Comparison of ENCODE assay signal across 5 cellular contexts in the genomic region with DNA sequence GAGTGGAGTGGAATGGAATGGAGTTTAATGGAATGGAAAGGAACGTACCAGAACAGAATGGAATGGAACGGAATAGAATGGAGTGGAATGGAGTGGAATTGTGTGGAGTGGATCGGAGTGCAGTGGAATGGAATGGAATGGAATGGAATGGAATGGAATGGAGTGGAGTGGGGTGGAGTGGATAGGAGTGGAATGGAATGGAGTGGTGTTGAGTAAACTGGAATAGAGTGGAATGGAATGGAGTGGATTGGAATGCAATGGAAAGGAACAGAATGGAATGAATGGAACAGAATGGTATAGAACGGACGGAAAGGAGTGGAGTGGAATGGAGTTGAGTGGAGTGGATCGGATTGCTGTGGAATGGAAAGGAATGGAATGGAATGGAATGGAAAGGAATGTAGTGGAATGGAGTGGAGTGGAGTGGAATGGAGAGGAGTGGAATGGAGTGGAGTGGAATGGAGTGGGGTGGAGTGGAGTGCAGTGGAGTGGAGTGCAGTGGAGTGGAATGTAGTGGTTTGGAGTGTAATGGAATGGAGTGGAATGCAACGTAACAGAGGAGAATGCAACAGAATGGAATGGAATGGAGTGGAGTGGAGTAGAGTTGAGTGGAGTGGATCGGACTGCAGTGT.
A peak's percentile ranks its signal among the peaks of the same experiment; 100 is the strongest.
DNase-seq lines count a peak whose midpoint lies in the region; ATAC-seq and TF ChIP-seq lines count a peak whose summit lies in the region.
"Not testable (repeated sequence)": the region's sequence is repeated elsewhere in the genome, so short reads cannot be mapped to it uniquely, and the experiment has no call there.

No MANE protein-coding gene starts in this region.

- not testable (repeated sequence) for H3K27ac Mint-ChIP-seq in naive thymus-derived CD4-positive, alpha-beta T cell

- not testable (repeated sequence) for TF ChIP-seq EP300 in gastroesophageal sphincter (IDR thresholded peaks at IDR 0.05); upper lobe of left lung (IDR thresholded peaks at IDR 0.05)

- not testable (repeated sequence) for H3K9me1 ChIP-seq in IMR-90 (ENCODE audit: insufficient read depth, low read length)

- CTCF ChIA-PET in IMR-90 (lab: Yijun Ruan, JAX); naive thymus-derived CD4-positive, alpha-beta T cell (lab: Charles Lee): not testable (repeated sequence)

- TF ChIP-seq POLR2A in IMR-90 (IDR thresholded peaks at IDR 0.05; ENCODE audit: low read depth, low read length); gastroesophageal sphincter (IDR thresholded peaks at IDR 0.05); upper lobe of left lung (IDR thresholded peaks at IDR 0.05): not testable (repeated sequence)

- H3K23ac ChIP-seq in IMR-90 (ENCODE audit: low read depth, low read length): not testable (repeated sequence)

- H3K4me1 ChIP-seq in IMR-90 (ENCODE audit: control insufficient read depth, insufficient read depth, low read length); gastroesophageal sphincter; left lung; naive thymus-derived CD4-positive, alpha-beta T cell (ENCODE audit: control insufficient read depth in 2 of 2, insufficient read depth in 2 of 2, low read length in 2 of 2); upper lobe of left lung: not testable (repeated sequence)

- not testable (repeated sequence) for H3K14ac ChIP-seq in IMR-90 (replicated peaks; ENCODE audit: low read depth, low read length)

- not testable (repeated sequence) for H3K4ac ChIP-seq in IMR-90 (ENCODE audit: low read depth, low read length)

- peaks cover 0 to 18% (median 7%) of the 10 kb centered on the region in 11 donors for H3K9me3 Mint-ChIP-seq in naive thymus-derived CD4-positive, alpha-beta T cell

- ATAC-seq in IMR-90 (ENCODE audit: low read depth): not testable (repeated sequence)
- ATAC-seq in gastroesophageal sphincter: peak; percentile 43
- peak; percentile 17 for ATAC-seq in left lung
- ATAC-seq in naive thymus-derived CD4-positive, alpha-beta T cell: peak; percentile 47
- peak; percentile 71 to 92 for ATAC-seq in upper lobe of left lung (ENCODE audit: low FRiP score in 2 of 2)

- DNase-seq in IMR-90; left lung; naive thymus-derived CD4-positive, alpha-beta T cell; upper lobe of left lung: not testable (repeated sequence)

- H3K36me3 ChIP-seq in IMR-90 (ENCODE audit: control insufficient read depth, insufficient read depth, low read length); gastroesophageal sphincter; left lung; naive thymus-derived CD4-positive, alpha-beta T cell (ENCODE audit: control insufficient read depth in 2 of 3, insufficient read depth in 3 of 3, low read length in 3 of 3); upper lobe of left lung: not testable (repeated sequence)

- H3K79me1 ChIP-seq in IMR-90 (ENCODE audit: low read depth in 1 of 2, low read length in 2 of 2): not testable (repeated sequence)

- H4K8ac ChIP-seq in IMR-90 (ENCODE audit: low read depth in 2 of 2, low read length in 2 of 2): not testable (repeated sequence)

- POLR2A ChIA-PET in IMR-90 (lab: Charles Lee; ENCODE audit: unreplicated experiment); naive thymus-derived CD4-positive, alpha-beta T cell (lab: Charles Lee): not testable (repeated sequence)

- not testable (repeated sequence) for H2BK120ac ChIP-seq in IMR-90 (ENCODE audit: low read depth, low read length)

- H3K9me3 ChIP-seq in IMR-90 (ENCODE audit: control insufficient read depth, insufficient read depth, low read length); gastroesophageal sphincter; left lung; naive thymus-derived CD4-positive, alpha-beta T cell (ENCODE audit: control insufficient read depth in 2 of 3, low read length in 3 of 3); upper lobe of left lung: not testable (repeated sequence)

- not testable (repeated sequence) for BruUV-seq in IMR-90 (replicated peaks; lab: Mats Ljungman, UMichigan)

- H2AFZ ChIP-seq in IMR-90 (replicated peaks; ENCODE audit: low read length, poor library complexity): not testable (repeated sequence)

- H3K27ac ChIP-seq in IMR-90 (ENCODE audit: insufficient read depth, low read length); gastroesophageal sphincter; left lung; naive thymus-derived CD4-positive, alpha-beta T cell (ENCODE audit: low read depth, low read length); upper lobe of left lung: not testable (repeated sequence)

- not testable (repeated sequence) for H2BK15ac ChIP-seq in IMR-90 (ENCODE audit: low read depth, low read length)

- not testable (repeated sequence) for H3K4me1 Mint-ChIP-seq in naive thymus-derived CD4-positive, alpha-beta T cell

- not testable (repeated sequence) for H3K36me3 Mint-ChIP-seq in naive thymus-derived CD4-positive, alpha-beta T cell

- intact Hi-C loops in IMR-90 (cut with micrococcal nuclease); left lung (cut with DNase I); naive thymus-derived CD4-positive, alpha-beta T cell (cut with micrococcal nuclease): not testable (repeated sequence)

- H3K4me3 Mint-ChIP-seq in naive thymus-derived CD4-positive, alpha-beta T cell: not testable (repeated sequence)

- H4K91ac ChIP-seq in IMR-90 (ENCODE audit: insufficient read depth, low read depth, low read length): not testable (repeated sequence)

- not testable (repeated sequence) for H3K27me3 Mint-ChIP-seq in naive thymus-derived CD4-positive, alpha-beta T cell

- dilution Hi-C loops in IMR-90 (cut with HindIII; ENCODE audit: low sequenced_read_pairs, unreplicated experiment): not testable (repeated sequence)

- H3K27me3 ChIP-seq in IMR-90 (ENCODE audit: control insufficient read depth, insufficient read depth, low read length); gastroesophageal sphincter; left lung; naive thymus-derived CD4-positive, alpha-beta T cell (ENCODE audit: control insufficient read depth in 2 of 2, insufficient read depth in 2 of 2, low read length in 2 of 2); upper lobe of left lung: not testable (repeated sequence)

- not testable (repeated sequence) for H2AK9ac ChIP-seq in IMR-90 (replicated peaks; ENCODE audit: low read depth, low read length, poor library complexity)

- no CpG with 5 or more reads among the region's 8 CpGs for WGBS in IMR-90 (ENCODE audit: extremely low coverage in 2 of 2, insufficient read length in 1 of 2), 2 experiments
- WGBS in gastroesophageal sphincter (ENCODE audit: low coverage in 1 of 2), 2 donors: no CpG with 5 or more reads among the region's 8 CpGs
- WGBS in upper lobe of left lung, 2 donors: 70 to 73% methylated on average over 1 to 5 of the region's 8 CpGs

- H2BK20ac ChIP-seq in IMR-90 (ENCODE audit: low read depth, low read length): not testable (repeated sequence)

- not testable (repeated sequence) for H2AK5ac ChIP-seq in IMR-90 (ENCODE audit: low read depth, low read length)

- H3K4me2 ChIP-seq in IMR-90 (ENCODE audit: low read depth, low read length): not testable (repeated sequence)

- TF ChIP-seq RAD21 in IMR-90 (IDR thresholded peaks at IDR 0.05; ENCODE audit: low read length): not testable (repeated sequence)

- TF ChIP-seq CTCF in IMR-90 (conservative IDR thresholded peaks at IDR 0.05; ENCODE audit: low read depth, low read length); gastroesophageal sphincter (IDR thresholded peaks at IDR 0.05); left lung (IDR thresholded peaks at IDR 0.05); upper lobe of left lung (IDR thresholded peaks at IDR 0.05): not testable (repeated sequence)

- in situ Hi-C loops in IMR-90 (cut with MboI; ENCODE audit: low sequenced_read_pairs): not testable (repeated sequence)

- H3K9ac ChIP-seq in IMR-90 (ENCODE audit: low read depth, low read length): not testable (repeated sequence)

- not testable (repeated sequence) for H3K4me3 ChIP-seq in IMR-90 (ENCODE audit: insufficient read depth, low read depth, low read length); gastroesophageal sphincter; left lung; naive thymus-derived CD4-positive, alpha-beta T cell (ENCODE audit: low read length); upper lobe of left lung

- not testable (repeated sequence) for H3K18ac ChIP-seq in IMR-90 (ENCODE audit: low read depth, low read length)

- not testable (repeated sequence) for H3K56ac ChIP-seq in IMR-90 (ENCODE audit: extremely low read depth, insufficient read depth, low read length)

- H4K20me1 ChIP-seq in IMR-90 (ENCODE audit: insufficient read depth, low read length): not testable (repeated sequence)

- peak overlapping the region; percentile 72 for H2BK5ac ChIP-seq in IMR-90 (ENCODE audit: low read depth, low read length, poor library complexity, severe bottlenecking)

- H4K5ac ChIP-seq in IMR-90 (ENCODE audit: low read depth, low read length): not testable (repeated sequence)
